Comparison of ENCODE assay signal across 1 cellular context in genomic region chr14:71355324-71356201, GRCh38.
TF ChIP-seq lines count a peak whose summit lies in the region.

No MANE protein-coding gene starts in this region.

TF ChIP-seq in K562, 482 proteins besides CTCF, POLR2A, EP300 and RAD21 (continued from another document and continues in another):
- TF ChIP-seq CHD7 (IDR thresholded peaks at IDR 0.05; ENCODE audit: low read depth, low read length), result no peak
- no peak for TF ChIP-seq ZNF764 (CRISPR knock-in tag; IDR thresholded peaks at IDR 0.05; ENCODE audit: low read depth)
- TF ChIP-seq ILF3 (IDR thresholded peaks at IDR 0.05; ENCODE audit: borderline replicate concordance), result no peak
- no peak for TF ChIP-seq MLLT1 (IDR thresholded peaks at IDR 0.05)
- no peak for TF ChIP-seq NONO (IDR thresholded peaks at IDR 0.05; ENCODE audit: low read depth in 2 of 2, low read length in 1 of 2)
- TF ChIP-seq ZBTB26 (CRISPR knock-in tag; IDR thresholded peaks at IDR 0.05), result no peak
- TF ChIP-seq KLF10 (CRISPR knock-in tag; IDR thresholded peaks at IDR 0.05), result no peak
- no peak for TF ChIP-seq ETV5 (CRISPR knock-in tag; IDR thresholded peaks at IDR 0.05; ENCODE audit: low read depth)
- no peak for TF ChIP-seq KLF6 (CRISPR knock-in tag; IDR thresholded peaks at IDR 0.05; ENCODE audit: borderline replicate concordance)
- TF ChIP-seq FOXP4 (CRISPR knock-in tag; IDR thresholded peaks at IDR 0.05; ENCODE audit: borderline replicate concordance), result no peak
- 0 out of 2 replicates have a peak, but pooled peaks have one; percentile 15 for TF ChIP-seq GABPA (tag; conservative IDR thresholded peaks at IDR 0.05; ENCODE audit: low read depth)
- no peak for TF ChIP-seq TCFL5 (CRISPR knock-in tag; conservative IDR thresholded peaks at IDR 0.05)
- no peak for TF ChIP-seq TAF15 (IDR thresholded peaks at IDR 0.05; ENCODE audit: low read depth, low read length)
- peak; percentile 66; the same call in 1 of the 2 replicates for TF ChIP-seq ZNF592 (IDR thresholded peaks at IDR 0.05)
- TF ChIP-seq KAT8 (IDR thresholded peaks at IDR 0.05; ENCODE audit: low read depth), result no peak
- TF ChIP-seq ZFP36 (IDR thresholded peaks at IDR 0.05; ENCODE audit: low read depth, low read length, partially characterized antibody), result no peak
- no peak for TF ChIP-seq DNMT1 (IDR thresholded peaks at IDR 0.05)
- no peak for TF ChIP-seq HNRNPK (IDR thresholded peaks at IDR 0.05; ENCODE audit: low read depth, low read length, poor library complexity, severe bottlenecking)
- TF ChIP-seq NFIC (IDR thresholded peaks at IDR 0.05), result peak; percentile 49
- peak; percentile 21 for TF ChIP-seq DACH1 (IDR thresholded peaks at IDR 0.05; ENCODE audit: partially characterized antibody)
- TF ChIP-seq VEZF1 (CRISPR knock-in tag; IDR thresholded peaks at IDR 0.05), result peak; percentile 98
- no peak for TF ChIP-seq KLF13 (tag; IDR thresholded peaks at IDR 0.05; ENCODE audit: borderline replicate concordance, low read depth)
- TF ChIP-seq CEBPZ (IDR thresholded peaks at IDR 0.05; ENCODE audit: borderline replicate concordance, low read depth, low read length), result no peak
